Comparison of ENCODE assay signal across 2 cellular contexts in genomic region chr15:30189754-30190153, GRCh38. TPM values are rescaled to one million over a fixed set of nuclear protein-coding genes. Genes with fewer than 3 reads are reported as not detected.
"Had no signal": no experiment of that assay in that cellular context is flagged by ENCODE, and none has a peak within 500 bp of the region (broad histone marks: within the 10 kb centered on the region; RNA-seq: fewer than 3 reads in every experiment).

No MANE protein-coding gene starts in this region.

RNA-seq across cellular contexts. Expression of gene GOLGA8T, which starts 54.9 kb away (rescaled TPM):
- total RNA-seq: G401, GM12878 had no signal
- polyA plus RNA-seq: GM12878 had no signal
